Comparison of ENCODE assay signal across 9 cellular contexts in the genomic region with DNA sequence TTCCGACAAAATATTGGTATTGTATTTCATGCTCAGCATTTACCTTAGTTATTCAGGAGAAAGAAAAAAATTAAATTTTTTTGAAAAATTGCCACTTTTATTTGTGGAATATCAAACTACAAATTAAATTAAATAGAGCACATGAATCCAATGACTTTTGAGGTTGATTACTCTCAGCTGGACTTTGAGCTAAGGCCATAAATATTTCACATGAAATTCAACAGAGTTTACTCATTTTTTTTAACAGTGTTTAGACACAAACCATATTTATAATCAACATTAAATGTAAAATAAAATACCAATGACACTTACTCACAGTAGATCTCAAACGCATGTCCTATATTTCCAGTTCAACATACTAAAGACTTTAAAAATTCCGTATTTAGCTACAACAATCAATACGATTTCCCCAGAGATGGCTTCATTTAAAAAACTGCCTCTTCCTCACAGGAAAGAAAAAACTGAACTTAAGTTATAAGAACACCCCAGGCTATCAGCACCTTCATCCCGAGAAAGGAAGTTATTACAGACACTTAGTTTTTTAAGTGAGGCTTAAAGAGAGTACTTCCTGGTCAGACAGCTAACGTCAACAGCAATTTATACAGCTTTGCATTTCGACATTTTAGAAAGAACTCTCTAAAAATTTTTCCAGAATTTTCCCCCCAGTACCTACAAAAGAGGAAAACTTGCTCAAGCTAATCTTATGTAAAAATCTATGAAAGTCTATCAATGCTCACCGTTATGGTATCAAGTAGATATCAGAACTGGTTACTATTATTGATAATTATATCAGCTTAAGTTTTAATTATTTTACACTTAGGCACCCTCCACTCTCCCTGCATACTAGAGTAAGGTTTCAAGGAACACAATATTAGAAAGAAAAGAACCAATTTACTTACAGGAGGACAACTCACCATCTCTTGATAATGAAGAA. TPM values are rescaled to one million over a fixed set of nuclear protein-coding genes. Genes with fewer than 3 reads are reported as not detected.
DNase-seq lines count a peak whose midpoint lies in the region; ATAC-seq and TF ChIP-seq lines count a peak whose summit lies in the region.
"Had no signal": no experiment of that assay in that cellular context is flagged by ENCODE, and none has a peak within 500 bp of the region (broad histone marks: within the 10 kb centered on the region; RNA-seq: fewer than 3 reads in every experiment).

No MANE protein-coding gene starts in this region.

- H3K9me2 ChIP-seq in hepatocyte (replicated peaks; ENCODE audit: insufficient read depth), result no peaks in the 10 kb centered on the region

- H3K56ac ChIP-seq in mesendoderm (ENCODE audit: low read length), result no peak overlapping the region

- no peaks in the 10 kb centered on the region for H3K9me3 Mint-ChIP-seq in stimulated activated naive CD8-positive, alpha-beta T cell treated with anti-CD3 and anti-CD28 coated beads, Interleukin-15, Interleukin-2, amounts not matched to agents 100 ng/mL and 50 ng/mL, for 24 hours

- no peak overlapping the region for H4K8ac ChIP-seq in mesendoderm (ENCODE audit: low read depth, low read length)

- no peak overlapping the region for H2AFZ ChIP-seq in hepatocyte

- ATAC-seq in stimulated activated naive CD8-positive, alpha-beta T cell treated with anti-CD3 and anti-CD28 coated beads, Interleukin-15, Interleukin-2, amounts not matched to agents 100 U/mL and 50 U/mL, for 24 hours, result no peak
- ATAC-seq: HCT116 had no signal

- no peak overlapping the region for H4K5ac ChIP-seq in mesendoderm (ENCODE audit: low read length)

- no peak overlapping the region for H3K18ac ChIP-seq in mesendoderm (ENCODE audit: low read length)

- H3K27ac Mint-ChIP-seq in stimulated activated naive CD8-positive, alpha-beta T cell treated with anti-CD3 and anti-CD28 coated beads, Interleukin-15, Interleukin-2, amounts not matched to agents 100 ng/mL and 50 ng/mL, for 24 hours, result peak overlapping the region; percentile 84

- H3K4me3 Mint-ChIP-seq in stimulated activated naive CD8-positive, alpha-beta T cell treated with anti-CD3 and anti-CD28 coated beads, Interleukin-15, Interleukin-2, amounts not matched to agents 100 ng/mL and 50 ng/mL, for 24 hours, result peak overlapping the region; percentile 86

- H3K36me3 ChIP-seq in hepatocyte (replicated peaks; ENCODE audit: insufficient read depth, low read depth), result no peaks in the 10 kb centered on the region
- no peaks in the 10 kb centered on the region for H3K36me3 ChIP-seq in mesendoderm (ENCODE audit: control insufficient read depth, insufficient read depth, low read length)

- H4K20me1 ChIP-seq in hepatocyte (ENCODE audit: insufficient read depth, poor library complexity, severe bottlenecking), result no peaks in the 10 kb centered on the region

- no peak overlapping the region for H2BK5ac ChIP-seq in mesendoderm (ENCODE audit: low read length)

- H3K9me3 ChIP-seq in hepatocyte (ENCODE audit: low read depth), result no peaks in the 10 kb centered on the region

- H3K27me3 ChIP-seq in hepatocyte (no peaks in the 10 kb centered on the region), mesendoderm (ENCODE audit: insufficient read depth, low read length, poor library complexity) (no peaks in the 10 kb centered on the region)

- no peaks in the 10 kb centered on the region for H3K27me3 Mint-ChIP-seq in stimulated activated naive CD8-positive, alpha-beta T cell treated with anti-CD3 and anti-CD28 coated beads, Interleukin-15, Interleukin-2, amounts not matched to agents 100 ng/mL and 50 ng/mL, for 24 hours

- DNase-seq in stimulated activated naive CD8-positive, alpha-beta T cell treated with anti-CD3 and anti-CD28 coated beads, Interleukin-15, Interleukin-2, amounts not matched to agents 100 U/mL and 50 U/mL, for 24 hours, result no peak
- peak; percentile 12 for DNase-seq in SKM-1 treated with dmso at 0.1 percent for 144 hours (lab: John Stamatoyannopoulos, UW; ENCODE audit: unreplicated experiment)
- no peak for DNase-seq in hepatocyte (ENCODE audit: low spot score)
- DNase-seq in HuH-7 (ENCODE audit: low spot score), result no peak
- DNase-seq in DMS153 (lab: John Stamatoyannopoulos, UW), result no peak
- DNase-seq in mesendoderm, result no peak
- DNase-seq in anterior cingulate cortex (lab: John Stamatoyannopoulos, UW), result no peak

- no peaks in the 10 kb centered on the region for H3K79me1 ChIP-seq in mesendoderm (ENCODE audit: low read length)

- H3K4me1 ChIP-seq in hepatocyte (ENCODE audit: insufficient read depth), result peaks cover 8% of the 10 kb centered on the region
- H3K4me1 ChIP-seq in mesendoderm (ENCODE audit: control insufficient read depth, low read depth, low read length), result no peaks in the 10 kb centered on the region

- H3K4me2 ChIP-seq in hepatocyte (peak overlapping the region; percentile 42), mesendoderm (ENCODE audit: low read length) (no peak overlapping the region)

- no peak overlapping the region for H3K9ac ChIP-seq in mesendoderm (ENCODE audit: low read length)

- no peak overlapping the region for H2AK5ac ChIP-seq in mesendoderm (ENCODE audit: low read length)

- H3K4me3 ChIP-seq in hepatocyte (no peak overlapping the region), mesendoderm (ENCODE audit: low read length) (no peak overlapping the region)

- H2BK15ac ChIP-seq in mesendoderm (replicated peaks; ENCODE audit: low read depth), result no peak overlapping the region

- H3K27ac ChIP-seq in hepatocyte (peak overlapping the region; percentile 71), mesendoderm (ENCODE audit: low read depth, low read length) (no peak overlapping the region)

- H3K4ac ChIP-seq in mesendoderm (ENCODE audit: low read depth, low read length), result no peak overlapping the region

- no peak for TF ChIP-seq CTCF in hepatocyte (IDR thresholded peaks at IDR 0.05; ENCODE audit: poor library complexity)

- H3K36me3 Mint-ChIP-seq in stimulated activated naive CD8-positive, alpha-beta T cell treated with anti-CD3 and anti-CD28 coated beads, Interleukin-15, Interleukin-2, amounts not matched to agents 100 ng/mL and 50 ng/mL, for 24 hours (ENCODE audit: low read depth), result peaks cover 15% of the 10 kb centered on the region

- H3K23ac ChIP-seq in mesendoderm (ENCODE audit: low read length), result no peak overlapping the region

- H3K79me2 ChIP-seq in hepatocyte (peaks cover 21% of the 10 kb centered on the region), mesendoderm (ENCODE audit: control insufficient read depth, insufficient read depth, low read length) (no peaks in the 10 kb centered on the region)

- 70% methylated on average over 8 of the region's 8 CpGs for WGBS in hepatocyte (ENCODE audit: low lambda C conversion rate, missing lambda C conversion rate)
- no CpG with 5 or more reads among the region's 8 CpGs for WGBS in mesendoderm (ENCODE audit: extremely low coverage, insufficient coverage, low lambda C conversion rate)

- no peak overlapping the region for H2BK120ac ChIP-seq in mesendoderm (ENCODE audit: low read depth, low read length)

- peaks cover 51% of the 10 kb centered on the region for H3K4me1 Mint-ChIP-seq in stimulated activated naive CD8-positive, alpha-beta T cell treated with anti-CD3 and anti-CD28 coated beads, Interleukin-15, Interleukin-2, amounts not matched to agents 100 ng/mL and 50 ng/mL, for 24 hours (ENCODE audit: low read depth)

RNA-seq across cellular contexts. Expression of a gene that starts 13.8 kb away (rescaled TPM):
- 19.1 and 20.0 TPM in 2 replicates for total RNA-seq in hepatocyte
- 28.7 and 38.4 TPM in 2 replicates for polyA plus RNA-seq in hepatocyte
- polyA plus RNA-seq in mesendoderm (2013, experiment 1 of 2), result 5.0 TPM
- polyA plus RNA-seq in mesendoderm (2013, experiment 2 of 2), result 5.2 TPM

RNA-seq across cellular contexts. Expression of a gene that starts 17.5 kb away (rescaled TPM):
- total RNA-seq in hepatocyte, result 40.0 and 43.4 TPM in 2 replicates
- polyA plus RNA-seq in hepatocyte, result 21.1 and 24.0 TPM in 2 replicates
- 26.4 TPM for polyA plus RNA-seq in mesendoderm (2013, experiment 1 of 2)
- polyA plus RNA-seq in mesendoderm (2013, experiment 2 of 2), result 26.5 TPM
